ENCODE assay signal across 3 cellular contexts in genomic region chr7:150306377-150306776, GRCh38. TPM values are rescaled to one million over a fixed set of nuclear protein-coding genes. Genes with fewer than 3 reads are reported as not detected.
"Had no signal": no experiment of that assay in that cellular context is flagged by ENCODE, and none has a peak within 500 bp of the region (broad histone marks: within the 10 kb centered on the region; RNA-seq: fewer than 3 reads in every experiment).

No MANE protein-coding gene starts in this region.

RNA-seq across cellular contexts. Expression of gene LRRC61, which starts 16.8 kb away (rescaled TPM):
- total RNA-seq: LHCN-M2 had no signal

RNA-seq across cellular contexts. Expression of gene ACTR3C, which starts 17.0 kb away (rescaled TPM):
- total RNA-seq: LHCN-M2 had no signal

RNA-seq across cellular contexts. Expression of gene RARRES2, which starts 35.1 kb away (rescaled TPM):
- total RNA-seq: MCF 10A had no signal
- polyA plus RNA-seq: IgD-negative memory B cell had no signal
